ENCODE assay signal across 19 cellular contexts in genomic region chr2:16067037-16067406, GRCh38.
DNase-seq lines count a peak whose midpoint lies in the region; ATAC-seq and TF ChIP-seq lines count a peak whose summit lies in the region.
"Had no signal": no experiment of that assay in that cellular context is flagged by ENCODE, and none has a peak within 500 bp of the region (broad histone marks: within the 10 kb centered on the region; RNA-seq: fewer than 3 reads in every experiment).

No MANE protein-coding gene starts in this region.

- no peak overlapping the region for H3K4me3 ChIP-seq in BE2C (ENCODE audit: low read depth, low read length)
- H3K4me3 ChIP-seq: A549 had no signal

- H3K36me3 Mint-ChIP-seq in progenitor cell of endocrine pancreas (ENCODE audit: insufficient read depth): peaks cover 7% of the 10 kb centered on the region
- H3K36me3 Mint-ChIP-seq: CD4-positive, alpha-beta memory T cell had no signal

- TF ChIP-seq CTCF in BE2C (IDR thresholded peaks at IDR 0.05; ENCODE audit: low read depth, low read length) (no peak), progenitor cell of endocrine pancreas (IDR thresholded peaks at IDR 0.05; ENCODE audit: unreplicated experiment) (no peak)

- peaks cover 57% of the 10 kb centered on the region for H3K4me1 Mint-ChIP-seq in progenitor cell of endocrine pancreas (ENCODE audit: low read depth)
- H3K4me1 Mint-ChIP-seq: CD4-positive, alpha-beta memory T cell had no signal

- H3K9me3 ChIP-seq in BE2C: peaks cover 66% of the 10 kb centered on the region

- peak; percentile 91 for DNase-seq in BE2C
- DNase-seq in SK-N-DZ (ENCODE audit: low spot score): peak; percentile 97
- DNase-seq in progenitor cell of endocrine pancreas (ENCODE audit: low spot score, unreplicated experiment): no peak
- no peak for DNase-seq in posterior cingulate gyrus
- DNase-seq: 8988T; ACHN; AML-193; C1 segment of cervical spinal cord; Calu3; CD4-positive, alpha-beta memory T cell; COR-L47; DMS53; DMS79 treated with DMSO at 0.1 percent for 48 hours; GF-D8; H7; HCEC 1CT had no signal

- no peak for ATAC-seq in HG03442 (IDR thresholded peaks at IDR 0.05; ENCODE audit: unreplicated experiment)
- ATAC-seq in GM18870 (IDR thresholded peaks at IDR 0.05; ENCODE audit: unreplicated experiment): no peak
- ATAC-seq: A549 had no signal

- H3K9me3 Mint-ChIP-seq in progenitor cell of endocrine pancreas (ENCODE audit: low read depth): peaks cover 13% of the 10 kb centered on the region

- no peak overlapping the region for H3K4me3 Mint-ChIP-seq in progenitor cell of endocrine pancreas (ENCODE audit: low read depth)
- H3K4me3 Mint-ChIP-seq: CD4-positive, alpha-beta memory T cell had no signal

- H3K27me3 ChIP-seq in BE2C: no peaks in the 10 kb centered on the region

- H3K36me3 ChIP-seq in BE2C: no peaks in the 10 kb centered on the region

- intact Hi-C loops in posterior cingulate gyrus (cut with DNase I): no loop called here

- H3K27me3 Mint-ChIP-seq in progenitor cell of endocrine pancreas: no peaks in the 10 kb centered on the region
- H3K27me3 Mint-ChIP-seq: CD4-positive, alpha-beta memory T cell had no signal

- H3K4me1 ChIP-seq in BE2C: peaks cover 23% of the 10 kb centered on the region
- H3K4me1 ChIP-seq: A549 had no signal

- peak overlapping the region; percentile 17 for H3K27ac Mint-ChIP-seq in progenitor cell of endocrine pancreas
- H3K27ac Mint-ChIP-seq: CD4-positive, alpha-beta memory T cell had no signal

Comparison
In these comparisons a context has a peak if more than half of its experiments do, and no peak if none do; other contexts are left out.
1. DNase-seq: peak in BE2C (single experiment) and SK-N-DZ (single experiment); none in progenitor cell of endocrine pancreas (single experiment) and posterior cingulate gyrus (0 of 10).